Comparison of ENCODE assay signal across 1 cellular context in genomic region chr7:12731775-12732174, GRCh38.
A peak's percentile ranks its signal among the peaks of the same experiment; 100 is the strongest.
TF ChIP-seq lines count a peak whose summit lies in the region.

No MANE protein-coding gene starts in this region.

TF ChIP-seq in K562, 482 proteins besides CTCF, POLR2A, EP300 and RAD21 (continues in another document):
- TF ChIP-seq TRIM24 (IDR thresholded peaks at IDR 0.05) (peak in 1 of 2 experiments; percentile 55; a peak in 1 of 4 replicates), RBM22 (IDR thresholded peaks at IDR 0.05; ENCODE audit: low read depth, low read length, poor library complexity, severe bottlenecking) (no peak), KLF13 (tag; IDR thresholded peaks at IDR 0.05; ENCODE audit: borderline replicate concordance, low read depth) (no peak), FOXJ2 (tag; IDR thresholded peaks at IDR 0.05) (0 out of 2 replicates have a peak, but pooled peaks have one; percentile 6), ZNF830 (CRISPR knock-in tag; IDR thresholded peaks at IDR 0.05) (no peak), ESRRB (CRISPR knock-in tag; IDR thresholded peaks at IDR 0.05; ENCODE audit: borderline replicate concordance) (no peak), NCOR1 (IDR thresholded peaks at IDR 0.05) (peak; percentile 85), PML (IDR thresholded peaks at IDR 0.05; ENCODE audit: low read length) (peak; percentile 49; the same call in 1 of the 2 replicates), CBFA2T2 (conservative IDR thresholded peaks at IDR 0.05) (peak; percentile 73), TBL1XR1 (IDR thresholded peaks at IDR 0.05; ENCODE audit: low read length in 2 of 2) (peak in 1 of 2 experiments; percentile 77; a peak in 2 of 4 replicates), MCM5 (IDR thresholded peaks at IDR 0.05; ENCODE audit: low read depth) (no peak), SMARCC2 (IDR thresholded peaks at IDR 0.05; ENCODE audit: low read depth) (peak; percentile 89), NFRKB (IDR thresholded peaks at IDR 0.05; ENCODE audit: low read depth) (0 out of 2 replicates have a peak, but pooled peaks have one; percentile 12), FOSL1 (tag; conservative IDR thresholded peaks at IDR 0.05) (peak; percentile 68), FOXP1 (CRISPR knock-in tag; IDR thresholded peaks at IDR 0.05) (no peak), TEAD4 (IDR thresholded peaks at IDR 0.05; ENCODE audit: low read length) (peak; percentile 92), TEAD4 (CRISPR knock-in tag; IDR thresholded peaks at IDR 0.05; ENCODE audit: borderline replicate concordance) (no peak), JUND (IDR thresholded peaks at IDR 0.05; ENCODE audit: borderline replicate concordance, low read depth, low read length) (peak; percentile 65; the same call in 1 of the 2 replicates), JUND (tag; IDR thresholded peaks at IDR 0.05; ENCODE audit: borderline replicate concordance, low read depth, low read length) (no peak; the same call in 2 of the 3 replicates), ARHGAP35 (IDR thresholded peaks at IDR 0.05; ENCODE audit: partially characterized antibody) (no peak), HNRNPH1 (optimal IDR thresholded peaks at IDR 0.05; ENCODE audit: low read depth, low read length) (no peak), KLF1 (tag; IDR thresholded peaks at IDR 0.05) (peak; percentile 83; the same call in 1 of the 2 replicates), TOE1 (IDR thresholded peaks at IDR 0.05; ENCODE audit: borderline replicate concordance) (peak; percentile 7; the same call in 1 of the 2 replicates), TOE1 (CRISPR knock-in tag; IDR thresholded peaks at IDR 0.05; ENCODE audit: borderline replicate concordance, low read depth) (no peak), ARID1B (IDR thresholded peaks at IDR 0.05) (peak; percentile 95), BCOR (IDR thresholded peaks at IDR 0.05) (no peak), ZNF175 (CRISPR knock-in tag; IDR thresholded peaks at IDR 0.05; ENCODE audit: low read depth) (no peak), DPF2 (IDR thresholded peaks at IDR 0.05) (peak; percentile 93), EP400 (IDR thresholded peaks at IDR 0.05) (0 out of 2 replicates have a peak, but pooled peaks have one; percentile 43), FOXM1 (IDR thresholded peaks at IDR 0.05; ENCODE audit: low read depth) (peak; percentile 72), FOXM1 (CRISPR knock-in tag; IDR thresholded peaks at IDR 0.05; ENCODE audit: low read depth) (no peak), TCF3 (CRISPR knock-in tag; IDR thresholded peaks at IDR 0.05) (peak; percentile 78), ZNF41 (CRISPR knock-in tag; conservative IDR thresholded peaks at IDR 0.05) (no peak), BACH1 (tag; IDR thresholded peaks at IDR 0.05) (no peak), PKNOX1 (IDR thresholded peaks at IDR 0.05) (0 out of 2 replicates have a peak, but pooled peaks have one; percentile 11), POLR2AphosphoS5 (IDR thresholded peaks at IDR 0.05; ENCODE audit: control insufficient read depth, insufficient read depth, low read depth, low read length) (no peak), SMARCE1 (IDR thresholded peaks at IDR 0.05) (peak; percentile 89), ZMIZ1 (IDR thresholded peaks at IDR 0.05; ENCODE audit: low read depth in 2 of 2, low read length in 2 of 2) (peak in 1 of 2 experiments; percentile 65; a peak in 2 of 4 replicates), KLF16 (IDR thresholded peaks at IDR 0.05) (peak; percentile 40; the same call in 1 of the 2 replicates)
- TF ChIP-seq, protein P1, sequence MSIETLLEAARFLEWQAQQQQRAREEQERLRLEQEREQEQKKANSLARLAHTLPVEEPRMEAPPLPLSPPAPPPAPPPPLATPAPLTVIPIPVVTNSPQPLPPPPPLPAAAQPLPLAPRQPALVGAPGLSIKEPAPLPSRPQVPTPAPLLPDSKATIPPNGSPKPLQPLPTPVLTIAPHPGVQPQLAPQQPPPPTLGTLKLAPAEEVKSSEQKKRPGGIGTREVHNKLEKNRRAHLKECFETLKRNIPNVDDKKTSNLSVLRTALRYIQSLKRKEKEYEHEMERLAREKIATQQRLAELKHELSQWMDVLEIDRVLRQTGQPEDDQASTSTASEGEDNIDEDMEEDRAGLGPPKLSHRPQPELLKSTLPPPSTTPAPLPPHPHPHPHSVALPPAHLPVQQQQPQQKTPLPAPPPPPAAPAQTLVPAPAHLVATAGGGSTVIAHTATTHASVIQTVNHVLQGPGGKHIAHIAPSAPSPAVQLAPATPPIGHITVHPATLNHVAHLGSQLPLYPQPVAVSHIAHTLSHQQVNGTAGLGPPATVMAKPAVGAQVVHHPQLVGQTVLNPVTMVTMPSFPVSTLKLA (conservative IDR thresholded peaks at IDR 0.05), result peak in 1 of 2 experiments; percentile 61; a peak in 1 of 4 replicates
- TF ChIP-seq, protein P2, sequence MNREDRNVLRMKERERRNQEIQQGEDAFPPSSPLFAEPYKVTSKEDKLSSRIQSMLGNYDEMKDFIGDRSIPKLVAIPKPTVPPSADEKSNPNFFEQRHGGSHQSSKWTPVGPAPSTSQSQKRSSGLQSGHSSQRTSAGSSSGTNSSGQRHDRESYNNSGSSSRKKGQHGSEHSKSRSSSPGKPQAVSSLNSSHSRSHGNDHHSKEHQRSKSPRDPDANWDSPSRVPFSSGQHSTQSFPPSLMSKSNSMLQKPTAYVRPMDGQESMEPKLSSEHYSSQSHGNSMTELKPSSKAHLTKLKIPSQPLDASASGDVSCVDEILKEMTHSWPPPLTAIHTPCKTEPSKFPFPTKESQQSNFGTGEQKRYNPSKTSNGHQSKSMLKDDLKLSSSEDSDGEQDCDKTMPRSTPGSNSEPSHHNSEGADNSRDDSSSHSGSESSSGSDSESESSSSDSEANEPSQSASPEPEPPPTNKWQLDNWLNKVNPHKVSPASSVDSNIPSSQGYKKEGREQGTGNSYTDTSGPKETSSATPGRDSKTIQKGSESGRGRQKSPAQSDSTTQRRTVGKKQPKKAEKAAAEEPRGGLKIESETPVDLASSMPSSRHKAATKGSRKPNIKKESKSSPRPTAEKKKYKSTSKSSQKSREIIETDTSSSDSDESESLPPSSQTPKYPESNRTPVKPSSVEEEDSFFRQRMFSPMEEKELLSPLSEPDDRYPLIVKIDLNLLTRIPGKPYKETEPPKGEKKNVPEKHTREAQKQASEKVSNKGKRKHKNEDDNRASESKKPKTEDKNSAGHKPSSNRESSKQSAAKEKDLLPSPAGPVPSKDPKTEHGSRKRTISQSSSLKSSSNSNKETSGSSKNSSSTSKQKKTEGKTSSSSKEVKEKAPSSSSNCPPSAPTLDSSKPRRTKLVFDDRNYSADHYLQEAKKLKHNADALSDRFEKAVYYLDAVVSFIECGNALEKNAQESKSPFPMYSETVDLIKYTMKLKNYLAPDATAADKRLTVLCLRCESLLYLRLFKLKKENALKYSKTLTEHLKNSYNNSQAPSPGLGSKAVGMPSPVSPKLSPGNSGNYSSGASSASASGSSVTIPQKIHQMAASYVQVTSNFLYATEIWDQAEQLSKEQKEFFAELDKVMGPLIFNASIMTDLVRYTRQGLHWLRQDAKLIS (CRISPR knock-in tag; IDR thresholded peaks at IDR 0.05), result no peak
- TF ChIP-seq, protein P3, sequence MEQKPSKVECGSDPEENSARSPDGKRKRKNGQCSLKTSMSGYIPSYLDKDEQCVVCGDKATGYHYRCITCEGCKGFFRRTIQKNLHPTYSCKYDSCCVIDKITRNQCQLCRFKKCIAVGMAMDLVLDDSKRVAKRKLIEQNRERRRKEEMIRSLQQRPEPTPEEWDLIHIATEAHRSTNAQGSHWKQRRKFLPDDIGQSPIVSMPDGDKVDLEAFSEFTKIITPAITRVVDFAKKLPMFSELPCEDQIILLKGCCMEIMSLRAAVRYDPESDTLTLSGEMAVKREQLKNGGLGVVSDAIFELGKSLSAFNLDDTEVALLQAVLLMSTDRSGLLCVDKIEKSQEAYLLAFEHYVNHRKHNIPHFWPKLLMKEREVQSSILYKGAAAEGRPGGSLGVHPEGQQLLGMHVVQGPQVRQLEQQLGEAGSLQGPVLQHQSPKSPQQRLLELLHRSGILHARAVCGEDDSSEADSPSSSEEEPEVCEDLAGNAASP (IDR thresholded peaks at IDR 0.05), result no peak
- TF ChIP-seq, protein P4, sequence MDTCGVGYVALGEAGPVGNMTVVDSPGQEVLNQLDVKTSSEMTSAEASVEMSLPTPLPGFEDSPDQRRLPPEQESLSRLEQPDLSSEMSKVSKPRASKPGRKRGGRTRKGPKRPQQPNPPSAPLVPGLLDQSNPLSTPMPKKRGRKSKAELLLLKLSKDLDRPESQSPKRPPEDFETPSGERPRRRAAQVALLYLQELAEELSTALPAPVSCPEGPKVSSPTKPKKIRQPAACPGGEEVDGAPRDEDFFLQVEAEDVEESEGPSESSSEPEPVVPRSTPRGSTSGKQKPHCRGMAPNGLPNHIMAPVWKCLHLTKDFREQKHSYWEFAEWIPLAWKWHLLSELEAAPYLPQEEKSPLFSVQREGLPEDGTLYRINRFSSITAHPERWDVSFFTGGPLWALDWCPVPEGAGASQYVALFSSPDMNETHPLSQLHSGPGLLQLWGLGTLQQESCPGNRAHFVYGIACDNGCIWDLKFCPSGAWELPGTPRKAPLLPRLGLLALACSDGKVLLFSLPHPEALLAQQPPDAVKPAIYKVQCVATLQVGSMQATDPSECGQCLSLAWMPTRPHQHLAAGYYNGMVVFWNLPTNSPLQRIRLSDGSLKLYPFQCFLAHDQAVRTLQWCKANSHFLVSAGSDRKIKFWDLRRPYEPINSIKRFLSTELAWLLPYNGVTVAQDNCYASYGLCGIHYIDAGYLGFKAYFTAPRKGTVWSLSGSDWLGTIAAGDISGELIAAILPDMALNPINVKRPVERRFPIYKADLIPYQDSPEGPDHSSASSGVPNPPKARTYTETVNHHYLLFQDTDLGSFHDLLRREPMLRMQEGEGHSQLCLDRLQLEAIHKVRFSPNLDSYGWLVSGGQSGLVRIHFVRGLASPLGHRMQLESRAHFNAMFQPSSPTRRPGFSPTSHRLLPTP (IDR thresholded peaks at IDR 0.05; ENCODE audit: borderline replicate concordance, extremely low read depth, insufficient read length), result no peak
- TF ChIP-seq, protein P5, sequence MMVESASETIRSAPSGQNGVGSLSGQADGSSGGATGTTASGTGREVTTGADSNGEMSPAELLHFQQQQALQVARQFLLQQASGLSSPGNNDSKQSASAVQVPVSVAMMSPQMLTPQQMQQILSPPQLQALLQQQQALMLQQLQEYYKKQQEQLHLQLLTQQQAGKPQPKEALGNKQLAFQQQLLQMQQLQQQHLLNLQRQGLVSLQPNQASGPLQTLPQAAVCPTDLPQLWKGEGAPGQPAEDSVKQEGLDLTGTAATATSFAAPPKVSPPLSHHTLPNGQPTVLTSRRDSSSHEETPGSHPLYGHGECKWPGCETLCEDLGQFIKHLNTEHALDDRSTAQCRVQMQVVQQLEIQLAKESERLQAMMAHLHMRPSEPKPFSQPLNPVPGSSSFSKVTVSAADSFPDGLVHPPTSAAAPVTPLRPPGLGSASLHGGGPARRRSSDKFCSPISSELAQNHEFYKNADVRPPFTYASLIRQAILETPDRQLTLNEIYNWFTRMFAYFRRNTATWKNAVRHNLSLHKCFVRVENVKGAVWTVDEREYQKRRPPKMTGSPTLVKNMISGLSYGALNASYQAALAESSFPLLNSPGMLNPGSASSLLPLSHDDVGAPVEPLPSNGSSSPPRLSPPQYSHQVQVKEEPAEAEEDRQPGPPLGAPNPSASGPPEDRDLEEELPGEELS (CRISPR knock-in tag; IDR thresholded peaks at IDR 0.05; ENCODE audit: borderline replicate concordance), result no peak
- TF ChIP-seq, protein P6, sequence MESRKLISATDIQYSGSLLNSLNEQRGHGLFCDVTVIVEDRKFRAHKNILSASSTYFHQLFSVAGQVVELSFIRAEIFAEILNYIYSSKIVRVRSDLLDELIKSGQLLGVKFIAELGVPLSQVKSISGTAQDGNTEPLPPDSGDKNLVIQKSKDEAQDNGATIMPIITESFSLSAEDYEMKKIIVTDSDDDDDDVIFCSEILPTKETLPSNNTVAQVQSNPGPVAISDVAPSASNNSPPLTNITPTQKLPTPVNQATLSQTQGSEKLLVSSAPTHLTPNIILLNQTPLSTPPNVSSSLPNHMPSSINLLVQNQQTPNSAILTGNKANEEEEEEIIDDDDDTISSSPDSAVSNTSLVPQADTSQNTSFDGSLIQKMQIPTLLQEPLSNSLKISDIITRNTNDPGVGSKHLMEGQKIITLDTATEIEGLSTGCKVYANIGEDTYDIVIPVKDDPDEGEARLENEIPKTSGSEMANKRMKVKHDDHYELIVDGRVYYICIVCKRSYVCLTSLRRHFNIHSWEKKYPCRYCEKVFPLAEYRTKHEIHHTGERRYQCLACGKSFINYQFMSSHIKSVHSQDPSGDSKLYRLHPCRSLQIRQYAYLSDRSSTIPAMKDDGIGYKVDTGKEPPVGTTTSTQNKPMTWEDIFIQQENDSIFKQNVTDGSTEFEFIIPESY (CRISPR knock-in tag; IDR thresholded peaks at IDR 0.05), result no peak
